ENCODE assay signal across 9 cellular contexts in the genomic region with DNA sequence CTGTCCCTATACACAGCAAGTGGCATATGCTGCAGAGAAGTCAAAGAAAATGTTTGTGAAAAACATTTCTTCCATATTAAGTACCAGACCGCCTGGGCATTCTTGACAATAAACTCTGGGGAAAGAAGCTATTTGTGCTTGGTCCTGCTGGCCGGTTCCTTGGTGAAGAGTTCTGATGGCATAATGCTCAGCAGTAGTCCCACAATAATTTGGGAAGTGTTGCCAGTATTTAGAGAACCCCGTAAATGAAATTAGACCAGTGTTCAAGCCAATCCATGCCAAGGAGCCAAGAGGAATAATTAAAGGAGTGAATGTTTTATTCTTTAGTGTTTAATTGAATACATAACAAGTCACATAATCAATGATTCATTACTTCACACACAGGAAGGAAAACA. TPM values are rescaled to one million over a fixed set of nuclear protein-coding genes. Genes with fewer than 3 reads are reported as not detected.
DNase-seq lines count a peak whose midpoint lies in the region; TF ChIP-seq lines count a peak whose summit lies in the region.
"Had no signal": no experiment of that assay in that cellular context is flagged by ENCODE, and none has a peak within 500 bp of the region (broad histone marks: within the 10 kb centered on the region; RNA-seq: fewer than 3 reads in every experiment).

No MANE protein-coding gene starts in this region.

- H3K27me3 ChIP-seq in MM.1S (replicated peaks; ENCODE audit: insufficient read depth, low read length) (no peaks in the 10 kb centered on the region), esophagus muscularis mucosa (no peaks in the 10 kb centered on the region), thyroid gland (no peaks in the 10 kb centered on the region), PC-9 (ENCODE audit: insufficient read depth, low read depth) (no peaks in the 10 kb centered on the region)

- H3K9me3 ChIP-seq in MM.1S (replicated peaks; ENCODE audit: insufficient read depth, low read length) (no peaks in the 10 kb centered on the region), esophagus muscularis mucosa (no peaks in the 10 kb centered on the region), thyroid gland (no peaks in the 10 kb centered on the region), PC-9 (ENCODE audit: insufficient read depth, low read depth) (no peaks in the 10 kb centered on the region)

- WGBS in esophagus muscularis mucosa, result 59% methylated on average over 3 of the region's 3 CpGs
- 76 to 81% methylated on average over 3 of the region's 3 CpGs for WGBS in thyroid gland, 2 donors

- H3K4me1 Mint-ChIP-seq in activated naive CD4-positive, alpha-beta T cell treated with anti-CD3 and anti-CD28 coated beads for 36 hours (ENCODE audit: low read depth), result peaks cover 42% of the 10 kb centered on the region

- TF ChIP-seq EP300 in esophagus muscularis mucosa (IDR thresholded peaks at IDR 0.05), result no peak

- H3K4me1 ChIP-seq in MM.1S (ENCODE audit: low read length), result peaks cover 26% of the 10 kb centered on the region
- peaks cover 0 to 57% (median 47%) of the 10 kb centered on the region in 4 donors for H3K4me1 ChIP-seq in esophagus muscularis mucosa
- peaks cover 7 to 13% of the 10 kb centered on the region in 2 donors for H3K4me1 ChIP-seq in thyroid gland
- no peaks in the 10 kb centered on the region for H3K4me1 ChIP-seq in PC-9 (replicated peaks; ENCODE audit: insufficient read depth)

- peak overlapping the region; percentile 85 for H3K27ac Mint-ChIP-seq in activated naive CD4-positive, alpha-beta T cell treated with anti-CD3 and anti-CD28 coated beads for 36 hours

- H3K4me2 ChIP-seq in MM.1S (ENCODE audit: low read depth, low read length) (peak overlapping the region; percentile 60), PC-9 (no peak overlapping the region)

- H3F3A ChIP-seq in MM.1S (ENCODE audit: insufficient read depth, low read length), result peaks cover 14% of the 10 kb centered on the region
- H3F3A ChIP-seq in PC-9 (ENCODE audit: insufficient read depth, low read depth), result no peaks in the 10 kb centered on the region

- peak overlapping the region; percentile 17; the same call in 1 of the 2 replicates for H3K9ac ChIP-seq in MM.1S (ENCODE audit: low read length)

- no peak for DNase-seq in activated naive CD4-positive, alpha-beta T cell treated with anti-CD3 and anti-CD28 coated beads for 36 hours
- no peak for DNase-seq in activated naive CD4-positive, alpha-beta T cell treated with anti-CD3 and anti-CD28 coated beads, Interleukin-2, amount 50 U/mL, for 16 hours
- DNase-seq in MM.1S (no peak), esophagus muscularis mucosa (ENCODE audit: extremely low spot score) (no peak), thyroid gland (no peak), RPMI8226 (no peak), PC-9 (no peak)
- DNase-seq in activated CD4-positive, alpha-beta T cell treated with anti-CD3 and anti-CD28 coated beads for 48 hours, result no peak
- DNase-seq: NCI-H187 had no signal

- H3K36me3 Mint-ChIP-seq in activated naive CD4-positive, alpha-beta T cell treated with anti-CD3 and anti-CD28 coated beads for 36 hours (ENCODE audit: low read depth), result peaks cover 2% of the 10 kb centered on the region

- peak overlapping the region; percentile 30; the same call in 1 of the 2 replicates for H3K4me3 ChIP-seq in MM.1S (ENCODE audit: low read length)
- peak overlapping the region in 2 of 4 donors; percentile 8 to 18 for H3K4me3 ChIP-seq in esophagus muscularis mucosa
- H3K4me3 ChIP-seq in thyroid gland (replicated peaks in 1 of 3), result no peak overlapping the region
- no peak overlapping the region for H3K4me3 ChIP-seq in PC-9

- peak overlapping the region; percentile 54; the same call in 1 of the 2 replicates for H3K27ac ChIP-seq in MM.1S (ENCODE audit: low read length)
- H3K27ac ChIP-seq in esophagus muscularis mucosa (replicated peaks in 1 of 4), result peak overlapping the region; percentile 44 to 64 (median 58)
- peak overlapping the region; percentile 33 to 70 (median 59) for H3K27ac ChIP-seq in thyroid gland
- H3K27ac ChIP-seq in PC-9, result no peak overlapping the region

- TF ChIP-seq POLR2A in esophagus muscularis mucosa (IDR thresholded peaks at IDR 0.05; ENCODE audit: low read depth) (no peak), thyroid gland (IDR thresholded peaks at IDR 0.05) (no peak)

- H2AFZ ChIP-seq in MM.1S (ENCODE audit: low read length) (peak overlapping the region; percentile 45), PC-9 (no peak overlapping the region)

- H3K27me3 Mint-ChIP-seq in activated naive CD4-positive, alpha-beta T cell treated with anti-CD3 and anti-CD28 coated beads for 36 hours (ENCODE audit: low read depth), result no peaks in the 10 kb centered on the region

- peak overlapping the region; percentile 27 for H3K4me3 Mint-ChIP-seq in activated naive CD4-positive, alpha-beta T cell treated with anti-CD3 and anti-CD28 coated beads for 36 hours

- H3K36me3 ChIP-seq in MM.1S (replicated peaks; ENCODE audit: insufficient read depth, low read length), result no peaks in the 10 kb centered on the region
- no peaks in the 10 kb centered on the region for H3K36me3 ChIP-seq in esophagus muscularis mucosa
- no peaks in the 10 kb centered on the region for H3K36me3 ChIP-seq in thyroid gland
- no peaks in the 10 kb centered on the region for H3K36me3 ChIP-seq in PC-9 (ENCODE audit: low read depth)

- BruUV-seq in PC-9 (replicated peaks; lab: Mats Ljungman, UMichigan), result no TSS peak

- no peaks in the 10 kb centered on the region for H4K20me1 ChIP-seq in MM.1S (ENCODE audit: insufficient read depth, low read length)
- H4K20me1 ChIP-seq in PC-9 (ENCODE audit: insufficient read depth), result no peaks in the 10 kb centered on the region

- H3K9me3 Mint-ChIP-seq in activated naive CD4-positive, alpha-beta T cell treated with anti-CD3 and anti-CD28 coated beads for 36 hours, result no peaks in the 10 kb centered on the region

- no peaks in the 10 kb centered on the region for H3K9me2 ChIP-seq in MM.1S (replicated peaks; ENCODE audit: insufficient read depth, low read length)
- H3K9me2 ChIP-seq in PC-9 (ENCODE audit: insufficient read depth), result no peaks in the 10 kb centered on the region

- TF ChIP-seq CTCF in MM.1S (IDR thresholded peaks at IDR 0.05; ENCODE audit: low read length) (no peak), esophagus muscularis mucosa (IDR thresholded peaks at IDR 0.05) (no peak), thyroid gland (IDR thresholded peaks at IDR 0.05) (no peak), PC-9 (conservative IDR thresholded peaks at IDR 0.05) (no peak)

- intact Hi-C loops in activated naive CD4-positive, alpha-beta T cell treated with anti-CD3 and anti-CD28 coated beads for 36 hours (cut with micrococcal nuclease), result loop anchor here (1.0 to 10.0 kb wide), 5 partner anchors 52 to 1555 kb away; partner anchors contain the start of gene TBC1D4
- intact Hi-C loops in esophagus muscularis mucosa (cut with DNase I) (no loop called here), thyroid gland (cut with DNase I) (loop anchor here (10.0 kb wide), 1 partner anchor 215 kb away; no protein-coding TSS in a partner anchor), PC-9 (cut with micrococcal nuclease; ENCODE audit: unreplicated experiment) (no loop called here)

- POLR2A ChIA-PET in PC-9 (lab: Charles Lee; ENCODE audit: unreplicated experiment), result no interaction called here

- CTCF ChIA-PET in activated naive CD4-positive, alpha-beta T cell treated with anti-CD3 and anti-CD28 coated beads for 36 hours (lab: Charles Lee), result interaction anchor here (0.6 to 1.7 kb wide), 5 partner anchors 13 to 330 kb away, joined by 3 to 10 read pairs (median 6); no protein-coding TSS in a partner anchor
- CTCF ChIA-PET in PC-9 (lab: Charles Lee), result no interaction called here

- H3K79me2 ChIP-seq in MM.1S (ENCODE audit: low read length) (peaks cover 11% of the 10 kb centered on the region; the same call in 1 of the 2 replicates), PC-9 (ENCODE audit: low read depth) (no peaks in the 10 kb centered on the region)

RNA-seq across cellular contexts. Expression of gene KCTD12, which starts 6.3 kb away (rescaled TPM):
- 1 to 10 TPM; 6.2 to 6.4 TPM for total RNA-seq in activated naive CD4-positive, alpha-beta T cell treated with anti-CD3 and anti-CD28 coated beads for 36 hours
- total RNA-seq in esophagus muscularis mucosa (100 to 1,000 TPM; 112 to 169 (median 148) TPM), thyroid gland (10 to 100 TPM; 27.9 to 59.3 (median 37.8) TPM), PC-9 (2021) (0.15 TPM in 1 of 2 replicates, not detected in the other)

Comparison
In these comparisons a context has a peak if more than half of its experiments do, and no peak if none do; other contexts are left out.
1. intact Hi-C loops: an anchor here in activated naive CD4-positive, alpha-beta T cell treated with anti-CD3 and anti-CD28 coated beads for 36 hours (1.0 to 10.0 kb wide) and thyroid gland (10.0 kb wide); none called in esophagus muscularis mucosa and PC-9.